In the genomic region with DNA sequence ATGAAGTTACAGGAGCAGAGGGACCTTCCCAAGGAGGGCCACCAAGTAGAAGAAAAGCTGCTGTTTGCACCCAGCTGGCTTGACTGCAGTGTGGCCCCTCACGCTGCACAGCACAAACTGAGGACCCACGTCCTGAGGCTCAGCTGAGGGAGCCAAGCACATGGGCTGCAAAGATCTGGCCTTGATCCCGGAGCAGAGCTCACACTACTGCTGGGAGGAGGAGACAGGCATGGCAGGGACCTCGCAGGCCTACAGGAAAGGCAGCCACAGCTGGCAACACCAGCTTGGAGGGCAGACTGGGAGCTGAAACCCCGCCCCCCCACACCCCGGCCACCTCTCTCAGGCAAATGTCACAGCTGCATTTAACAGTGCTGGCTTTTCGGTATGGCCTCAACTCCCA, we compare ENCODE assay signal across 16 cellular contexts. TPM values are rescaled to one million over a fixed set of nuclear protein-coding genes. Genes with fewer than 3 reads are reported as not detected.
DNase-seq lines count a peak whose midpoint lies in the region; ATAC-seq, FAIRE-seq and TF ChIP-seq lines count a peak whose summit lies in the region.
"Had no signal": no experiment of that assay in that cellular context is flagged by ENCODE, and none has a peak within 500 bp of the region (broad histone marks: within the 10 kb centered on the region; RNA-seq: fewer than 3 reads in every experiment).

No MANE protein-coding gene starts in this region.

- WGBS in psoas muscle, 3 donors = 19 to 38% (median 29%) methylated on average over 7 of the region's 7 CpGs

- TF ChIP-seq CTCF in HFF-Myc (IDR thresholded peaks at IDR 0.05; ENCODE audit: low read depth, low read length, missing control alignments) (no peak), breast epithelium (IDR thresholded peaks at IDR 0.05) (no peak), psoas muscle (IDR thresholded peaks at IDR 0.05) (no peak), GM20000 (IDR thresholded peaks at IDR 0.05; ENCODE audit: extremely low read depth, missing control alignments) (no peak)

- intact Hi-C loops in breast epithelium (cut with DNase I; ENCODE audit: low total_unique reads) (no loop called here), psoas muscle (cut with DNase I) (loop anchor here in 1 of 2 donors (5.0 kb wide), 1 partner anchor 37 kb away; a partner anchor contains a TSS)

- DNase-seq in HFF-Myc (ENCODE audit: extremely low read depth, low read depth) (peak; percentile 14), breast epithelium (ENCODE audit: low spot score in 2 of 2) (peak in 1 of 2 donors; percentile 24), islet precursor cell (peak; percentile 37), psoas muscle (no peak), erythroblast (lab: John Stamatoyannopoulos, UW) (no peak), GM12892 (ENCODE audit: insufficient read length) (no peak), GM20000 (ENCODE audit: low spot score) (no peak)
- DNase-seq: activated CD8-positive, alpha-beta memory T cell treated with anti-CD3 and anti-CD28 coated beads for 24 hours; DMS79; lower lobe of right lung; NCI-H1417; NCI-H510A treated with DMSO at 0.1 percent for 48 hours; stimulated activated naive CD8-positive, alpha-beta T cell treated with anti-CD3 and anti-CD28 coated beads, Interleukin-15, amount 100 ng/mL, for 72 hours had no signal

- no peak for FAIRE-seq in GM12892 (lab: Jason Lieb, UNC)

- TF ChIP-seq POLR2A in breast epithelium (IDR thresholded peaks at IDR 0.05) (no peak), erythroblast (IDR thresholded peaks at IDR 0.05; ENCODE audit: low read length) (no peak), GM12892 (IDR thresholded peaks at IDR 0.05; ENCODE audit: low read depth, low read length) (no peak)

- H3K4me3 ChIP-seq in HFF-Myc (replicated peaks; ENCODE audit: low read depth, low read length) = no peak overlapping the region
- no peak overlapping the region for H3K4me3 ChIP-seq in breast epithelium
- no peak overlapping the region for H3K4me3 ChIP-seq in psoas muscle
- H3K4me3 ChIP-seq: ascending aorta, lower lobe of right lung had no signal

- H3K36me3 ChIP-seq in breast epithelium = no peaks in the 10 kb centered on the region
- H3K36me3 ChIP-seq in psoas muscle (ENCODE audit: insufficient read depth in 1 of 2, low read depth in 1 of 2) = peaks cover 0 to 15% of the 10 kb centered on the region in 2 donors
- H3K36me3 ChIP-seq: lower lobe of right lung had no signal

- ATAC-seq in psoas muscle (peak in 3 of 4 donors; percentile 29 to 66 (median 51)), HG02759 (IDR thresholded peaks at IDR 0.05; ENCODE audit: unreplicated experiment) (no peak)
- ATAC-seq: lower lobe of right lung; stimulated activated naive CD8-positive, alpha-beta T cell treated with anti-CD3 and anti-CD28 coated beads, Interleukin-15, amount 100 ng/mL, for 72 hours had no signal

- peaks cover 13 to 17% of the 10 kb centered on the region in 2 donors for H3K4me1 ChIP-seq in breast epithelium
- H3K4me1 ChIP-seq in psoas muscle = peaks cover 23% of the 10 kb centered on the region

- H3K9me3 ChIP-seq in breast epithelium (no peaks in the 10 kb centered on the region), psoas muscle (no peaks in the 10 kb centered on the region)
- H3K9me3 ChIP-seq: ascending aorta, lower lobe of right lung had no signal

- no peaks in the 10 kb centered on the region for H3K27me3 ChIP-seq in breast epithelium
- no peaks in the 10 kb centered on the region for H3K27me3 ChIP-seq in psoas muscle (ENCODE audit: insufficient read depth in 3 of 3, low read length in 2 of 3)
- H3K27me3 ChIP-seq: ascending aorta had no signal

- H3K27ac ChIP-seq in breast epithelium (peak overlapping the region; percentile 8 to 57), psoas muscle (no peak overlapping the region)
- H3K27ac ChIP-seq: ascending aorta, lower lobe of right lung, VCaP had no signal

RNA-seq across cellular contexts. Expression of a gene that starts 39.7 kb away (rescaled TPM):
- total RNA-seq in breast epithelium (10 to 100 TPM; 10.9 to 21.0 (median 15.1) TPM), psoas muscle (10 to 100 TPM in 2 of 4 donors, 1 to 10 TPM in 2; 5.5 to 15.7 (median 10.6) TPM)
- 10 to 100 TPM in 1 of 3 donors, 1 to 10 TPM in 2; 3.8 to 12.1 (median 6.8) TPM for polyA plus RNA-seq in psoas muscle
- polyA plus RNA-seq in GM12892 (2012; ENCODE audit: missing spikeins) = 0.81 TPM

Comparison
In these comparisons a context has a peak if more than half of its experiments do, and no peak if none do; other contexts are left out.
1. DNase-seq: peak in HFF-Myc (single experiment) and islet precursor cell (single experiment); none in psoas muscle (0 of 2), erythroblast (0 of 2), GM12892 (single experiment) and GM20000 (single experiment).